ENCODE assay signal across 8 cellular contexts in genomic region chr9:111483862-111484563, GRCh38. TPM values are rescaled to one million over a fixed set of nuclear protein-coding genes. Genes with fewer than 3 reads are reported as not detected.
DNase-seq lines count a peak whose midpoint lies in the region; ATAC-seq and TF ChIP-seq lines count a peak whose summit lies in the region.

TSS of gene ECPAS (minus strand) at chr9:111484383. CDS start at chr9:111472918, 11,465 bp downstream.

- H3K36me3 ChIP-seq in breast epithelium, result no peaks in the 10 kb centered on the region
- no peaks in the 10 kb centered on the region for H3K36me3 ChIP-seq in iPS-20b (ENCODE audit: insufficient read depth, low read depth, low read length)
- H3K36me3 ChIP-seq in skeletal muscle tissue (ENCODE audit: control insufficient read depth in 3 of 3, insufficient read depth in 3 of 3, low read length in 3 of 3), result no peaks in the 10 kb centered on the region

- DNase-seq in NCI-H1417 (lab: John Stamatoyannopoulos, UW), result peak; percentile 19 to 88 (median 85)
- DNase-seq in NCI-H1417 treated with DMSO at 0.1 percent for 48 hours (lab: John Stamatoyannopoulos, UW), result no peak
- peak; percentile 18 to 66 for DNase-seq in NCI-H1930 (lab: John Stamatoyannopoulos, UW)
- DNase-seq in breast epithelium (ENCODE audit: low spot score in 2 of 2), result peak; percentile 57 to 68

- H3K4me1 ChIP-seq in breast epithelium (peaks cover 0 to 4% of the 10 kb centered on the region in 2 donors), iPS-20b (ENCODE audit: insufficient read depth, low read length) (peaks cover 3% of the 10 kb centered on the region; the same call in 1 of the 2 replicates), skeletal muscle tissue (ENCODE audit: control insufficient read depth in 3 of 3, insufficient read depth in 3 of 3, low read length in 3 of 3) (peaks cover 13 to 21% (median 15%) of the 10 kb centered on the region in 3 donors)

- no peak for TF ChIP-seq POLR2A in breast epithelium (IDR thresholded peaks at IDR 0.05)

- H3K27ac ChIP-seq in VCaP (peak within 1 kb of the TSS; percentile 100), breast epithelium (peak within 1 kb of the TSS; percentile 97 to 100), iPS-20b (ENCODE audit: low read length) (peak within 1 kb of the TSS; percentile 9), skeletal muscle tissue (ENCODE audit: low read depth, low read length) (peak within 1 kb of the TSS; percentile 98)

- peak; percentile 58 for ATAC-seq in HG02759 (IDR thresholded peaks at IDR 0.05; ENCODE audit: unreplicated experiment)

- H3K9ac ChIP-seq in iPS-20b (ENCODE audit: low read depth, low read length), result peak within 1 kb of the TSS; percentile 70; the same call in 1 of the 2 replicates
- H3K9ac ChIP-seq in skeletal muscle tissue (ENCODE audit: low read depth in 1 of 3, low read length in 3 of 3), result peak within 1 kb of the TSS; percentile 93 to 98 (median 98)

- H3K27me3 ChIP-seq in breast epithelium (no peaks in the 10 kb centered on the region), iPS-20b (ENCODE audit: insufficient read depth, low read length) (no peaks in the 10 kb centered on the region), skeletal muscle tissue (ENCODE audit: control insufficient read depth in 3 of 3, insufficient read depth in 3 of 3, low read length in 3 of 3) (no peaks in the 10 kb centered on the region)

- H3K4me3 ChIP-seq in breast epithelium, result peak within 1 kb of the TSS; percentile 92 to 93 (median 93)
- H3K4me3 ChIP-seq in iPS-20b (ENCODE audit: low read length), result peak within 1 kb of the TSS; percentile 94
- peak within 1 kb of the TSS; percentile 86 to 98 (median 96) for H3K4me3 ChIP-seq in skeletal muscle tissue (ENCODE audit: low read length in 3 of 3)

- intact Hi-C loops in breast epithelium (cut with DNase I; ENCODE audit: low total_unique reads), result no loop called here

- peak; percentile 32 for TF ChIP-seq CTCF in VCaP (conservative IDR thresholded peaks at IDR 0.05)
- no peak for TF ChIP-seq CTCF in breast epithelium (IDR thresholded peaks at IDR 0.05)

- H3K9me3 ChIP-seq in breast epithelium (no peaks in the 10 kb centered on the region), iPS-20b (ENCODE audit: insufficient read depth, low read depth, low read length) (no peaks in the 10 kb centered on the region), skeletal muscle tissue (ENCODE audit: control insufficient read depth in 3 of 3, low read length in 3 of 3) (no peaks in the 10 kb centered on the region)

RNA-seq across cellular contexts. Expression of gene ECPAS, which starts in this region (rescaled TPM):
- total RNA-seq in breast epithelium (100 to 1,000 TPM in 1 of 3 donors, 10 to 100 TPM in 2; 91.6 to 159 (median 94.1) TPM), skeletal muscle tissue (162 TPM)

Comparison
In these comparisons a context has a peak if more than half of its experiments do, and no peak if none do; other contexts are left out.
1. H3K27ac ChIP-seq: peak in every context shown above with its lines; median percentile 100 in VCaP; 98 in breast epithelium; 98 in skeletal muscle tissue; 9 in iPS-20b.